ENCODE assay signal across 1 cellular context in genomic region chr14:49902679-49903246, GRCh38.
TF ChIP-seq lines count a peak whose summit lies in the region.

No MANE protein-coding gene starts in this region.

TF ChIP-seq in HepG2, 621 proteins besides CTCF, POLR2A, EP300 and RAD21 (continued from another document):
- TF ChIP-seq ZNF292 (CRISPR knock-in tag; IDR thresholded peaks at IDR 0.05; ENCODE audit: borderline replicate concordance, low read depth) (peak; percentile 55; the same call in 1 of the 2 replicates), PAXIP1 (CRISPR knock-in tag; conservative IDR thresholded peaks at IDR 0.05) (peak; percentile 24; the same call in 1 of the 2 replicates)
